1 cellular context compared by ENCODE assay signal in genomic region chr5:168327019-168327421, GRCh38.
TF ChIP-seq lines count a peak whose summit lies in the region.

No MANE protein-coding gene starts in this region.

TF ChIP-seq in WTC11, 78 proteins besides CTCF, POLR2A, EP300 and RAD21 (continued from another document):
- no peak for TF ChIP-seq TEAD4 (CRISPR knock-in tag; IDR thresholded peaks at IDR 0.05)
- TF ChIP-seq E2F5 (CRISPR knock-in tag; IDR thresholded peaks at IDR 0.05) = no peak
- no peak for TF ChIP-seq CDX4 (CRISPR knock-in tag; IDR thresholded peaks at IDR 0.05; ENCODE audit: borderline replicate concordance)
- TF ChIP-seq E2F4 (CRISPR knock-in tag; IDR thresholded peaks at IDR 0.05; ENCODE audit: borderline replicate concordance, low read depth) = no peak
- no peak for TF ChIP-seq MXD4 (CRISPR knock-in tag; IDR thresholded peaks at IDR 0.05; ENCODE audit: borderline replicate concordance)
- no peak for TF ChIP-seq SMAD3 (CRISPR knock-in tag; IDR thresholded peaks at IDR 0.05; ENCODE audit: borderline replicate concordance)
- no peak for TF ChIP-seq MYBL2 (CRISPR knock-in tag; IDR thresholded peaks at IDR 0.05)
- TF ChIP-seq ZNF138 (CRISPR knock-in tag; conservative IDR thresholded peaks at IDR 0.05) = no peak
- no peak for TF ChIP-seq NFATC4 (CRISPR knock-in tag; IDR thresholded peaks at IDR 0.05)
- no peak for TF ChIP-seq PREB (CRISPR knock-in tag; IDR thresholded peaks at IDR 0.05; ENCODE audit: borderline replicate concordance)
- no peak for TF ChIP-seq TP53 (CRISPR knock-in tag; IDR thresholded peaks at IDR 0.05)
